8 cellular contexts compared by ENCODE assay signal in the genomic region with DNA sequence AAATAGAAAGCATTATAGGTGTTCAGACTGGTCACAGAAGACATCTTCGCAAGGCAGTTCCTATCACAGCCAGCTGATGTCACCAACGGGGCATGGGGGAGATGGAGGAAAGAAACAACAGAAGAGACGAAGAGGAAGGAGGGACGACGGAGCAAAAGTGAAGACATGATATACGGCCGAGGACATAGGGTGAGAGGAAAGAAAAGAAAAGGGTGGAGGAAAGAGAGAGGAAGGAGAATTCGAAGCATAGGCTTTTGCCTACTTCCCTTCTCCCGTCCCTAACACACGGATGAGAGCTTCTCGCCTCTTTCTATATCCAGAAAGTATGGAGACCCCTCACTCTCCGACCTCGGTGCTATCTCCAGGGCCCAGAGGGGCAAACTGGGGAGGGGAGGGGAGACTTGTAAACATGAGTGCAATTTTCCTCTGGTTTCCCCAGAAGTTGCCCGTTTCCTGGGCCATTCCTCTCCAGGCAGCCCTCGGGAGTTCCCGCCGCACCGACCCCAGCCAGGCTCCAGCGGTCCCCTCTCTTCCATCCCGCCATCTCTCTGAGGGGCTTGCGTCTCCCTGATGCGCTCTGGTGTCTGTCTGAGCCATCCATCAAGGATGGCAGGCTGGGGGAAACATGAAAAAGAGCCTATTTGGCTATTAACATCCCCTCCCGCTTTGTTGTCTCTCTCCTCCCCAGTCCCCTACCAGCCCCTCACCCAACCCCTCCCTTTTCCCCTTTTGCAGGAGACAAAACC. TPM values are rescaled to one million over a fixed set of nuclear protein-coding genes. Genes with fewer than 3 reads are reported as not detected.
DNase-seq lines count a peak whose midpoint lies in the region; ATAC-seq and TF ChIP-seq lines count a peak whose summit lies in the region.

No MANE protein-coding gene starts in this region.

- peak overlapping the region; percentile 55 for H3K4me3 Mint-ChIP-seq in activated CD8-positive, alpha-beta T cell treated with anti-CD3 and anti-CD28 coated beads for 36 hours
- peak overlapping the region; percentile 54 for H3K4me3 Mint-ChIP-seq in progenitor cell of endocrine pancreas (ENCODE audit: low read depth)

- no peaks in the 10 kb centered on the region for H3K36me3 ChIP-seq in H7 (replicated peaks; ENCODE audit: control insufficient read depth, insufficient read depth, low read length)

- POLR2A ChIA-PET in activated CD8-positive, alpha-beta T cell treated with anti-CD3 and anti-CD28 coated beads for 36 hours (lab: Charles Lee) = interaction anchor here (0.6 to 1.0 kb wide), 4 partner anchors 35 to 587 kb away, joined by 3 to 4 read pairs (median 3); no protein-coding TSS in a partner anchor

- CTCF ChIA-PET in activated CD8-positive, alpha-beta T cell treated with anti-CD3 and anti-CD28 coated beads for 36 hours (lab: Charles Lee) = interaction anchor here (0.6 to 3.2 kb wide), 19 partner anchors 9 to 771 kb away, joined by 3 to 19 read pairs (median 4); a partner anchor contains a TSS

- peak; percentile 62 for TF ChIP-seq CTCF in activated CD8-positive, alpha-beta T cell treated with anti-CD3 and anti-CD28 coated beads for 36 hours (IDR thresholded peaks at IDR 0.05)
- TF ChIP-seq CTCF in fibroblast of pulmonary artery (IDR thresholded peaks at IDR 0.05; ENCODE audit: low read length, missing control alignments) (peak; percentile 65), progenitor cell of endocrine pancreas (IDR thresholded peaks at IDR 0.05; ENCODE audit: unreplicated experiment) (peak; percentile 47)

- peaks cover 15% of the 10 kb centered on the region for H3K27me3 ChIP-seq in H7 (ENCODE audit: control insufficient read depth, insufficient read depth, low read length)

- no peaks in the 10 kb centered on the region for H3K9me3 Mint-ChIP-seq in activated CD8-positive, alpha-beta T cell treated with anti-CD3 and anti-CD28 coated beads for 36 hours
- no peaks in the 10 kb centered on the region for H3K9me3 Mint-ChIP-seq in progenitor cell of endocrine pancreas (ENCODE audit: low read depth)

- H3K27ac Mint-ChIP-seq in activated CD8-positive, alpha-beta T cell treated with anti-CD3 and anti-CD28 coated beads for 36 hours = no peak overlapping the region
- H3K27ac Mint-ChIP-seq in progenitor cell of endocrine pancreas = peak overlapping the region; percentile 79

- peaks cover 48% of the 10 kb centered on the region for H3K27me3 Mint-ChIP-seq in activated CD8-positive, alpha-beta T cell treated with anti-CD3 and anti-CD28 coated beads for 36 hours
- peaks cover 15% of the 10 kb centered on the region for H3K27me3 Mint-ChIP-seq in progenitor cell of endocrine pancreas

- intact Hi-C loops in activated CD8-positive, alpha-beta T cell treated with anti-CD3 and anti-CD28 coated beads for 36 hours (cut with micrococcal nuclease) = loop anchor here (10.0 kb wide), 1 partner anchor 67 kb away; a partner anchor contains a TSS

- peak; percentile 88 for ATAC-seq in activated CD8-positive, alpha-beta T cell treated with anti-CD3 and anti-CD28 coated beads for 36 hours
- ATAC-seq in HG03039 (IDR thresholded peaks at IDR 0.05; ENCODE audit: unreplicated experiment) (no peak), GM18502 (IDR thresholded peaks at IDR 0.05; ENCODE audit: poor library complexity, unreplicated experiment) (no peak)

- peaks cover 12% of the 10 kb centered on the region for H3K4me1 Mint-ChIP-seq in activated CD8-positive, alpha-beta T cell treated with anti-CD3 and anti-CD28 coated beads for 36 hours (ENCODE audit: low read depth)
- peaks cover 42% of the 10 kb centered on the region for H3K4me1 Mint-ChIP-seq in progenitor cell of endocrine pancreas (ENCODE audit: low read depth)

- H3K4me3 ChIP-seq in H7 (ENCODE audit: insufficient read depth, low read depth, low read length) (peak overlapping the region; percentile 48), fibroblast of pulmonary artery (replicated peaks; ENCODE audit: low read depth, low read length) (peak overlapping the region; percentile 30)

- DNase-seq in AG20443 (ENCODE audit: low spot score) (peak; percentile 77), H7 (peak; percentile 80), NCI-H69 (lab: John Stamatoyannopoulos, UW) (peak; percentile 94), fibroblast of pulmonary artery (ENCODE audit: low read depth) (no peak), progenitor cell of endocrine pancreas (ENCODE audit: low spot score, unreplicated experiment) (no peak)
- peak; percentile 68 for DNase-seq in activated CD8-positive, alpha-beta T cell treated with anti-CD3 and anti-CD28 coated beads for 36 hours

- H3K36me3 Mint-ChIP-seq in activated CD8-positive, alpha-beta T cell treated with anti-CD3 and anti-CD28 coated beads for 36 hours (ENCODE audit: low read depth) = no peaks in the 10 kb centered on the region
- no peaks in the 10 kb centered on the region for H3K36me3 Mint-ChIP-seq in progenitor cell of endocrine pancreas (ENCODE audit: insufficient read depth)

RNA-seq across cellular contexts. Expression of a gene that starts 26.0 kb away (rescaled TPM):
- total RNA-seq in H7 (2014; rRNA removed; shearing (Covaris generic)) = not detected in 2 replicates
- 1 to 10 TPM; 4.3 to 4.6 TPM for total RNA-seq in activated CD8-positive, alpha-beta T cell treated with anti-CD3 and anti-CD28 coated beads for 36 hours
- 0.64 TPM in 1 of 2 replicates, not detected in the other for total RNA-seq in progenitor cell of endocrine pancreas

RNA-seq across cellular contexts. Expression of a gene that starts 36.6 kb away (rescaled TPM):
- total RNA-seq in H7 (2014; rRNA removed; shearing (Covaris generic)) = 89.5 and 114 TPM in 2 replicates
- 10 to 100 TPM; 88.3 to 90.3 TPM for total RNA-seq in activated CD8-positive, alpha-beta T cell treated with anti-CD3 and anti-CD28 coated beads for 36 hours
- 123 and 124 TPM in 2 replicates for total RNA-seq in progenitor cell of endocrine pancreas

RNA-seq across cellular contexts. Expression of a gene that starts 40.7 kb away (rescaled TPM):
- total RNA-seq in H7 (2014; rRNA removed; shearing (Covaris generic)) = 63.9 and 79.1 TPM in 2 replicates
- total RNA-seq in activated CD8-positive, alpha-beta T cell treated with anti-CD3 and anti-CD28 coated beads for 36 hours = 100 to 1,000 TPM; 161 to 171 TPM
- total RNA-seq in progenitor cell of endocrine pancreas = 336 and 344 TPM in 2 replicates

RNA-seq across cellular contexts. Expression of a gene that starts 53.9 kb away (rescaled TPM):
- total RNA-seq in H7 (2014; rRNA removed; shearing (Covaris generic)) = 0.10 TPM in 1 of 2 replicates, not detected in the other
- not detected for total RNA-seq in activated CD8-positive, alpha-beta T cell treated with anti-CD3 and anti-CD28 coated beads for 36 hours
- total RNA-seq in progenitor cell of endocrine pancreas = 32.2 and 36.1 TPM in 2 replicates

Comparison
In these comparisons a context has a peak if more than half of its experiments do, and no peak if none do; other contexts are left out.
1. DNase-seq: peak in AG20443 (single experiment), H7 (single experiment), NCI-H69 (single experiment) and activated CD8-positive, alpha-beta T cell treated with anti-CD3 and anti-CD28 coated beads for 36 hours (single experiment); none in fibroblast of pulmonary artery (single experiment) and progenitor cell of endocrine pancreas (single experiment).
2. Peak in every context shown above with its lines, with median percentiles within 50 percentile points of each other: CTCF ChIP-seq.